In genomic region chr13:64992314-64992713, GRCh38 we compare ENCODE assay signal across 16 cellular contexts.
DNase-seq lines count a peak whose midpoint lies in the region; ATAC-seq and TF ChIP-seq lines count a peak whose summit lies in the region.
"Had no signal": no experiment of that assay in that cellular context is flagged by ENCODE, and none has a peak within 500 bp of the region (broad histone marks: within the 10 kb centered on the region; RNA-seq: fewer than 3 reads in every experiment).

No MANE protein-coding gene starts in this region.

- ATAC-seq in GM21515 (IDR thresholded peaks at IDR 0.05; ENCODE audit: unreplicated experiment) (no peak), sciatic nerve (no peak)

- peaks cover 17% of the 10 kb centered on the region for H3K4me1 ChIP-seq in SJSA1 (replicated peaks)
- H3K4me1 ChIP-seq: Caco-2 had no signal

- no peaks in the 10 kb centered on the region for H3K36me3 ChIP-seq in SJSA1

- no peak overlapping the region for H3K4me3 ChIP-seq in SJSA1
- H3K4me3 ChIP-seq in choroid plexus epithelial cell (ENCODE audit: low read depth, low read length) = no peak overlapping the region

- H3K9me3 ChIP-seq in SJSA1 (replicated peaks) = no peaks in the 10 kb centered on the region
- H3K9me3 ChIP-seq: Caco-2 had no signal

- H3K27ac ChIP-seq in SJSA1 = peak overlapping the region; percentile 42; the same call in 1 of the 2 replicates
- H3K27ac ChIP-seq: C4-2B, KMS-11 had no signal

- no peak for TF ChIP-seq CTCF in choroid plexus epithelial cell (conservative IDR thresholded peaks at IDR 0.05; ENCODE audit: low read depth, low read length)

- intact Hi-C loops in sciatic nerve (cut with DNase I) = no loop called here

- no peaks in the 10 kb centered on the region for H3K27me3 ChIP-seq in SJSA1 (replicated peaks)

- DNase-seq in ELR (ENCODE audit: low read depth) (peak; percentile 1), SJSA1 (ENCODE audit: low read depth in 1 of 2, low spot score in 2 of 2) (no peak), choroid plexus epithelial cell (ENCODE audit: low read depth) (peak; percentile 65), NCI-H510A (lab: John Stamatoyannopoulos, UW) (no peak), epidermal melanocyte (ENCODE audit: insufficient read length, low spot score) (no peak), sciatic nerve (ENCODE audit: low spot score) (no peak)
- DNase-seq: ACHN; AML-193; Caco-2; CD4-positive, alpha-beta T cell; DMS153; DMS79; H9 had no signal

Comparison
In these comparisons a context has a peak if more than half of its experiments do, and no peak if none do; other contexts are left out.
1. DNase-seq: peak in ELR (single experiment) and choroid plexus epithelial cell (single experiment); none in SJSA1 (0 of 2), NCI-H510A (single experiment), epidermal melanocyte (single experiment) and sciatic nerve (single experiment).